In the genomic region with DNA sequence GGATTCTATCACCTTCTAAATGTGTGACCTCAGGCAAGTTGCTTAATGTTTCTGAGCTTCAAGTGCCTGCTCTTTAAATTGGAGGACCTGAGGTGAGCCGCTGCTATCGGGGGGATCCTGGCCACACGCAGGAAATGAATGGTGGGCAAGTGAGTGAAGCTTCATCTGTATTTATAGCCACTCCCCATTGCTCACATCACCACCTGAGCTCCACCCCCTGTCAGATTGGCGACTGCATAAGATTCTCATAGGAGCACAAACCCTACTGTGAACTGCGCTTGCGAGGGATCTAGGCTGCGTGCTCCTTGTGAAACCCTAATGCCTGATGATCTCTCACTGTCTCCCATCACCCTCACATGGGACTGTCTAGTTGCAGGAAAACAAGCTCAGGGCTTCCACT, we compare ENCODE assay signal across 17 cellular contexts.
DNase-seq lines count a peak whose midpoint lies in the region; ATAC-seq, FAIRE-seq and TF ChIP-seq lines count a peak whose summit lies in the region.
"Had no signal": no experiment of that assay in that cellular context is flagged by ENCODE, and none has a peak within 500 bp of the region (broad histone marks: within the 10 kb centered on the region; RNA-seq: fewer than 3 reads in every experiment).

No MANE protein-coding gene starts in this region.

- no peak for ATAC-seq in activated T-cell treated with anti-CD3 and anti-CD28 coated beads, Interleukin-2, amount 50 U/mL, for 4 hours
- ATAC-seq in T-cell (replicated peaks in 1 of 4) (peak in 3 of 4 experiments; percentile 21 to 47 (median 30)), K562 (peak; percentile 67; the same call in 2 of the 3 replicates)
- ATAC-seq: HepG2; naive thymus-derived CD8-positive, alpha-beta T cell had no signal

- TF ChIP-seq CTCF in K562 (IDR thresholded peaks at IDR 0.05 in 2 of 3, conservative IDR thresholded peaks at IDR 0.05 in 1 of 3; ENCODE audit: insufficient read depth in 2 of 3, low read depth in 1 of 3, low read length in 3 of 3), result no peak

- TF ChIP-seq EP300 in K562 (IDR thresholded peaks at IDR 0.05; ENCODE audit: low read length), result no peak

- H3K9ac ChIP-seq in K562 (ENCODE audit: insufficient read depth in 1 of 2, low read depth in 2 of 2, low read length in 2 of 2), result no peak overlapping the region

- no peaks in the 10 kb centered on the region for H4K20me1 ChIP-seq in K562 (replicated peaks; ENCODE audit: control insufficient read depth, insufficient read depth, low read length)

- no TSS peak for BruUV-seq in K562 (replicated peaks; lab: Mats Ljungman, UMichigan)

- H3K4me3 Mint-ChIP-seq in activated T-cell treated with anti-CD3 and anti-CD28 coated beads, Interleukin-2, amount 50 U/mL, for 4 hours, result no peak overlapping the region
- no peak overlapping the region for H3K4me3 Mint-ChIP-seq in T-cell

- H3K27ac Mint-ChIP-seq in T-cell, result no peak overlapping the region
- H3K27ac Mint-ChIP-seq: brain had no signal

- TF ChIP-seq POLR2A in K562 (conservative IDR thresholded peaks at IDR 0.05), result no peak

- in situ Hi-C loops in K562 (cut with MboI), result loop anchor here (5.0 kb wide), 1 partner anchor 162 kb away; no protein-coding TSS in a partner anchor

- CTCF ChIA-PET in T-cell (lab: Charles Lee), result interaction anchor here in 1 of 2 donors (1.0 to 2.0 kb wide), 2 partner anchors 162 to 230 kb away, joined by 3 to 8 read pairs; no protein-coding TSS in a partner anchor
- CTCF ChIA-PET in K562 (lab: Yijun Ruan, JAX; ENCODE audit: low intra/inter-chr PET ratio), result interaction anchor here (0.6 kb wide), 1 partner anchor 119 kb away, joined by 3 read pairs; no protein-coding TSS in a partner anchor

- no peaks in the 10 kb centered on the region for H3K9me1 ChIP-seq in K562 (ENCODE audit: control insufficient read depth, insufficient read depth, low read length)

- no peaks in the 10 kb centered on the region for H3K9me3 Mint-ChIP-seq in activated T-cell treated with anti-CD3 and anti-CD28 coated beads, Interleukin-2, amount 50 U/mL, for 4 hours
- H3K9me3 Mint-ChIP-seq in T-cell, result no peaks in the 10 kb centered on the region
- H3K9me3 Mint-ChIP-seq: naive thymus-derived CD8-positive, alpha-beta T cell had no signal

- no peak overlapping the region for H3K4me3 ChIP-seq in K562
- H3K4me3 ChIP-seq: SK-N-MC, uterus had no signal

- no peak overlapping the region for H3K4me2 ChIP-seq in K562 (ENCODE audit: insufficient read depth, low read length)

- H2AFZ ChIP-seq in K562 (ENCODE audit: low read depth, low read length), result no peak overlapping the region

- H3K4me1 Mint-ChIP-seq in activated T-cell treated with anti-CD3 and anti-CD28 coated beads, Interleukin-2, amount 50 U/mL, for 4 hours (ENCODE audit: low read depth), result peaks cover 52% of the 10 kb centered on the region
- peaks cover 39 to 48% (median 46%) of the 10 kb centered on the region in 3 donors for H3K4me1 Mint-ChIP-seq in T-cell

- WGBS in K562 (ENCODE audit: insufficient coverage, low coverage, missing lambda C conversion rate), result 18% methylated on average over 7 of the region's 7 CpGs

- no peaks in the 10 kb centered on the region for H3K79me2 ChIP-seq in K562 (ENCODE audit: control insufficient read depth, insufficient read depth, low read length)

- peak; percentile 15 for DNase-seq in activated T-cell treated with anti-CD3 and anti-CD28 coated beads, Interleukin-2, amount 50 U/mL, for 4 hours
- DNase-seq in activated T-cell treated with anti-CD3 and anti-CD28 coated beads for 4 hours (no peak), T-cell (peak in 13 of 34 experiments; percentile 7 to 28 (median 16)), K562 (ENCODE audit: extremely low read depth in 1 of 4, low spot score in 3 of 4) (peak in 1 of 4 experiments; percentile 14), NCI-H146 (lab: John Stamatoyannopoulos, UW) (no peak), ureter (ENCODE audit: low spot score) (no peak), AG20443 (ENCODE audit: low spot score) (no peak)
- DNase-seq in stimulated activated CD8-positive, alpha-beta memory T cell treated with anti-CD3 and anti-CD28 coated beads, Interleukin-15, amount 100 ng/mL, for 48 hours (ENCODE audit: low read depth in 2 of 2), result peak; percentile 34 to 42
- DNase-seq: ACHN; retina; stimulated activated CD4-positive, alpha-beta T cell treated with anti-CD3 and anti-CD28 coated beads, Interleukin-1b, Interleukin-23, amount 100 ng/mL, for 48 hours; uterus had no signal

- H3K27me3 Mint-ChIP-seq in activated T-cell treated with anti-CD3 and anti-CD28 coated beads, Interleukin-2, amount 50 U/mL, for 4 hours (ENCODE audit: low read depth), result no peaks in the 10 kb centered on the region
- no peaks in the 10 kb centered on the region for H3K27me3 Mint-ChIP-seq in T-cell

- no peak for FAIRE-seq in K562 (lab: Jason Lieb, UNC)
- FAIRE-seq: D721Med, HepG2 had no signal

- H3K27ac ChIP-seq in K562 (ENCODE audit: extremely low read depth, low read depth, low read length), result no peak overlapping the region
- H3K27ac ChIP-seq: SK-N-MC, uterus had no signal

- intact Hi-C loops in K562 (cut with micrococcal nuclease), result no loop called here

- no peaks in the 10 kb centered on the region for H3K36me3 Mint-ChIP-seq in activated T-cell treated with anti-CD3 and anti-CD28 coated beads, Interleukin-2, amount 50 U/mL, for 4 hours (ENCODE audit: insufficient read depth)
- no peaks in the 10 kb centered on the region for H3K36me3 Mint-ChIP-seq in T-cell
- H3K36me3 Mint-ChIP-seq: brain; naive thymus-derived CD8-positive, alpha-beta T cell had no signal

- no peaks in the 10 kb centered on the region; a peak in 1 of 5 replicates for H3K4me1 ChIP-seq in K562 (replicated peaks in 1 of 2; ENCODE audit: control insufficient read depth in 2 of 2, insufficient read depth in 2 of 2, low read length in 2 of 2)
- H3K4me1 ChIP-seq: uterus had no signal

- peaks cover 3 to 46% of the 10 kb centered on the region in 2 experiments; a peak in 3 of 5 replicates for H3K27me3 ChIP-seq in K562 (ENCODE audit: control insufficient read depth in 2 of 2, insufficient read depth in 2 of 2, low read length in 2 of 2)
- H3K27me3 ChIP-seq: uterus had no signal

- POLR2A ChIA-PET in T-cell (lab: Charles Lee), result interaction anchor here in 1 of 2 donors (0.6 kb wide), 1 partner anchor 162 kb away, joined by 3 read pairs; no protein-coding TSS in a partner anchor
- POLR2A ChIA-PET in K562 (lab: Yijun Ruan, JAX), result no interaction called here

- no peaks in the 10 kb centered on the region for H3K36me3 ChIP-seq in K562 (ENCODE audit: control insufficient read depth, insufficient read depth, low read length)
- H3K36me3 ChIP-seq: uterus had no signal

- H3K9me3 ChIP-seq in K562 (replicated peaks; ENCODE audit: control insufficient read depth, insufficient read depth, low read depth, low read length), result no peaks in the 10 kb centered on the region
- H3K9me3 ChIP-seq: uterus had no signal

- no peak for TF ChIP-seq RAD21 in K562 (CRISPR knock-in tag; conservative IDR thresholded peaks at IDR 0.05 in 1 of 2, IDR thresholded peaks at IDR 0.05 in 1 of 2)

TF ChIP-seq in K562, 482 proteins besides CTCF, POLR2A, EP300 and RAD21:
- TF ChIP-seq RBM14 (IDR thresholded peaks at IDR 0.05; ENCODE audit: borderline replicate concordance, insufficient read depth, low read depth, low read length), result no peak
- TF ChIP-seq, protein P1, sequence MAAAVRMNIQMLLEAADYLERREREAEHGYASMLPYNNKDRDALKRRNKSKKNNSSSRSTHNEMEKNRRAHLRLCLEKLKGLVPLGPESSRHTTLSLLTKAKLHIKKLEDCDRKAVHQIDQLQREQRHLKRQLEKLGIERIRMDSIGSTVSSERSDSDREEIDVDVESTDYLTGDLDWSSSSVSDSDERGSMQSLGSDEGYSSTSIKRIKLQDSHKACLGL (CRISPR knock-in tag; IDR thresholded peaks at IDR 0.05; ENCODE audit: borderline replicate concordance, poor library complexity, severe bottlenecking), result no peak
- no peak for TF ChIP-seq E2F6 (IDR thresholded peaks at IDR 0.05; ENCODE audit: borderline replicate concordance in 1 of 2, extremely low read depth in 1 of 2, insufficient read depth in 1 of 2, insufficient read length in 1 of 2, low read depth in 1 of 2, low read length in 1 of 2, poor library complexity in 1 of 2, severe bottlenecking in 1 of 2)

Comparison
In these comparisons a context has a peak if more than half of its experiments do, and no peak if none do; other contexts are left out.
1. DNase-seq: peak in activated T-cell treated with anti-CD3 and anti-CD28 coated beads, Interleukin-2, amount 50 U/mL, for 4 hours (single experiment) and stimulated activated CD8-positive, alpha-beta memory T cell treated with anti-CD3 and anti-CD28 coated beads, Interleukin-15, amount 100 ng/mL, for 48 hours (2 of 2); none in activated T-cell treated with anti-CD3 and anti-CD28 coated beads for 4 hours (single experiment), NCI-H146 (single experiment), ureter (single experiment) and AG20443 (single experiment).
2. ATAC-seq: peak in T-cell (3 of 4) and K562 (single experiment); none in activated T-cell treated with anti-CD3 and anti-CD28 coated beads, Interleukin-2, amount 50 U/mL, for 4 hours (0 of 2).